ENCODE assay signal across 19 cellular contexts in the genomic region with DNA sequence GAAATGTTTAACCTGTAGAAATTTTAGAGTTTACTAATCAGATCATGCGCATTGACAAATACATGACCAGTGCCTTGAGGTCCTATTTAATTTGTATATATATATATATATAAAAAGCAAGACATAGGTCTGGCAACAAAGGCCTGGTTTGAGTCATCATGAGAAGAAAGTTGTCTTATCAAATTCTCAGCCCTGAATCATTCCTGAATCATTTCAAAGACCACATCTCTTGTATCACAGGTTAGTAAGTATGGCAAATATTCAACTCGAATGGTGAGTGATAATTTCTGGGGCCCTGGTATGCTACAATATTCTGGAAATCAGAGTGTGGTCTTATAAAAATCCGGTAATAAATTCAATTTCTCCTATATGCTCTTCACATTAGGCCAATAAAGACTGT.
DNase-seq lines count a peak whose midpoint lies in the region; ATAC-seq, FAIRE-seq and TF ChIP-seq lines count a peak whose summit lies in the region.
"Had no signal": no experiment of that assay in that cellular context is flagged by ENCODE, and none has a peak within 500 bp of the region (broad histone marks: within the 10 kb centered on the region; RNA-seq: fewer than 3 reads in every experiment).

No MANE protein-coding gene starts in this region.

- FAIRE-seq in keratinocyte (lab: Jason Lieb, UNC) = no peak

- H3K4me3 ChIP-seq in brain microvascular endothelial cell (ENCODE audit: low read depth, low read length) (no peak overlapping the region), keratinocyte (ENCODE audit: control insufficient read depth in 2 of 3, extremely low read depth in 1 of 3, insufficient read depth in 2 of 3, low read depth in 1 of 3, low read length in 3 of 3) (no peak overlapping the region)
- H3K4me3 ChIP-seq: mucosa of descending colon had no signal

- no peak overlapping the region for H3K4me2 ChIP-seq in keratinocyte (ENCODE audit: control insufficient read depth, extremely low read depth, insufficient read depth, low read depth, low read length)

- H3K27ac ChIP-seq in brain microvascular endothelial cell (peak overlapping the region; percentile 71), keratinocyte (ENCODE audit: control insufficient read depth, insufficient read depth, low read length) (no peak overlapping the region)

- H4K20me1 ChIP-seq in keratinocyte (ENCODE audit: control insufficient read depth, extremely low read depth, insufficient read depth, low read length) = no peaks in the 10 kb centered on the region

- H2AFZ ChIP-seq in keratinocyte (ENCODE audit: control insufficient read depth, low read length) = no peak overlapping the region

- no peaks in the 10 kb centered on the region for H3K9me3 ChIP-seq in keratinocyte (ENCODE audit: control insufficient read depth, low read depth, low read length)
- H3K9me3 ChIP-seq: mucosa of descending colon had no signal

- ATAC-seq in omental fat pad (ENCODE audit: low FRiP score) (no peak), GM21526 (IDR thresholded peaks at IDR 0.05; ENCODE audit: low FRiP score, unreplicated experiment) (no peak), HG03457 (IDR thresholded peaks at IDR 0.05; ENCODE audit: unreplicated experiment) (no peak)
- ATAC-seq: left lobe of liver, mucosa of descending colon, right cardiac atrium had no signal

- DNase-seq in AG08396 (ENCODE audit: low spot score) (peak; percentile 4), NCI-H226 (peak; percentile 91), brain microvascular endothelial cell (peak; percentile 64), keratinocyte (ENCODE audit: low read depth, low spot score) (peak; percentile 19), islet precursor cell (no peak), omental fat pad (ENCODE audit: low spot score) (no peak)
- DNase-seq: activated CD4-positive, alpha-beta T cell treated with anti-CD3 and anti-CD28 coated beads, Interleukin-2, amount 50 U/mL, for 48 hours; activated naive CD4-positive, alpha-beta T cell treated with anti-CD3 and anti-CD28 coated beads, Interleukin-2, amount 50 U/mL, for 16 hours; activated T-cell treated with anti-CD3 and anti-CD28 coated beads, Interleukin-2, amount 50 U/mL, for 1 hour; CD4-positive, alpha-beta memory T cell; DND-41; mucosa of descending colon; NCI-H1092; NCI-H2171; nucleus accumbens; right cardiac atrium had no signal

- H3K9ac ChIP-seq in keratinocyte (ENCODE audit: control insufficient read depth, extremely low read depth, insufficient read depth, low read length) = no peak overlapping the region

- no peak for TF ChIP-seq CTCF in brain microvascular endothelial cell (IDR thresholded peaks at IDR 0.05; ENCODE audit: low read depth, low read length, missing control alignments)
- no peak for TF ChIP-seq CTCF in keratinocyte (optimal IDR thresholded peaks at IDR 0.05 in 1 of 3, IDR thresholded peaks at IDR 0.05 in 1 of 3, conservative IDR thresholded peaks at IDR 0.05 in 1 of 3; ENCODE audit: extremely low read depth in 1 of 3, insufficient read depth in 2 of 3, low read length in 3 of 3)
- TF ChIP-seq CTCF in omental fat pad (IDR thresholded peaks at IDR 0.05) = no peak

- dilution Hi-C loops in keratinocyte (cut with MboI; ENCODE audit: extremely low pct_ligation_motif_present, low sequenced_read_pairs) = no loop called here

- H3K79me2 ChIP-seq in keratinocyte (ENCODE audit: control insufficient read depth, insufficient read depth, low read length) = no peaks in the 10 kb centered on the region

- H3K4me1 ChIP-seq in keratinocyte (ENCODE audit: control insufficient read depth, extremely low read depth, insufficient read depth, low read length) = peaks cover 7% of the 10 kb centered on the region

- in situ Hi-C loops in brain microvascular endothelial cell (cut with HindIII; ENCODE audit: low pct_ligation_motif_present, low sequenced_read_pairs) = no loop called here

- H3K36me3 ChIP-seq in brain microvascular endothelial cell (replicated peaks) (no peaks in the 10 kb centered on the region), keratinocyte (ENCODE audit: control insufficient read depth in 2 of 2, extremely low read depth in 1 of 2, insufficient read depth in 2 of 2, low read length in 2 of 2) (no peaks in the 10 kb centered on the region)

- H3K27me3 ChIP-seq in brain microvascular endothelial cell (replicated peaks) = no peaks in the 10 kb centered on the region
- H3K27me3 ChIP-seq in keratinocyte (ENCODE audit: control insufficient read depth, extremely low read depth, insufficient read depth, low read length) = no peaks in the 10 kb centered on the region

- no peaks in the 10 kb centered on the region for H3K9me1 ChIP-seq in keratinocyte (ENCODE audit: control insufficient read depth, extremely low read depth, insufficient read depth, low read length)

Comparison
In these comparisons a context has a peak if more than half of its experiments do, and no peak if none do; other contexts are left out.
1. DNase-seq: peak in AG08396 (single experiment), NCI-H226 (single experiment), brain microvascular endothelial cell (single experiment) and keratinocyte (single experiment); none in islet precursor cell (single experiment) and omental fat pad (single experiment).